Comparison of ENCODE assay signal across 1 cellular context in the genomic region with DNA sequence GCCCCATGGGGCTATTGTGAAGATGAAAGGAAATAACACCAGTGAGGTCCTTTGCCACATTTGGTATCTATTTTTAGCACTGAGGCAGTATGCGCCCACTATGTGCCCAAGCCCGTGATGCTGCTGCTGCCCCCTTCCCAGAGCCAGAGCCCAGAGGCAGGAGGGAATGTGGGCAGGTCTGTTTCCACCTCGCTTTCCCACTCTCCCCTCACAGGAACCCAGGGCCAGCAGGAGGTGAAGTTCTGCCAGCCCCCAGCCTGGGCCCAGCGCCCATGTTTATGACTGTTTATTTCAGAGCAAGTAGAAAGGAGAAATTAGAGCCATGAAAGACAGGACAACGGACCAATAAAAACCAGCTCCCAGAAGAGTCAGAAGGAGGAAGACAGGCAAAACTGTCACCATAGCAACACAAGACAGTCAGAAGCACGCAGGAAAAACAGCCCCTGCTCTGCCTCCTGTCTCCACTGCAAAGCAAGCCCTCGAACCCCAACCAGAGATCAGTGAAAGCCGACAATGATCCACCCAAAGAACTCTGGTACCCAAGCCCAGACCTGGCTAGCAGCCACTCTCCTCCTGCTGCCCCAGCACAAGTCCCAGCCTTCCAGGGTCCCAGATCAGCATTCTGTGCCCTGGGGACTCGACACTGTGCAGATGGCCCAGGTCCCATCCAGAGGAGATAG.
TF ChIP-seq lines count a peak whose summit lies in the region.

No MANE protein-coding gene starts in this region.

TF ChIP-seq in K562, 482 proteins besides CTCF, POLR2A, EP300 and RAD21 (continued from another document):
- TF ChIP-seq, protein P1, sequence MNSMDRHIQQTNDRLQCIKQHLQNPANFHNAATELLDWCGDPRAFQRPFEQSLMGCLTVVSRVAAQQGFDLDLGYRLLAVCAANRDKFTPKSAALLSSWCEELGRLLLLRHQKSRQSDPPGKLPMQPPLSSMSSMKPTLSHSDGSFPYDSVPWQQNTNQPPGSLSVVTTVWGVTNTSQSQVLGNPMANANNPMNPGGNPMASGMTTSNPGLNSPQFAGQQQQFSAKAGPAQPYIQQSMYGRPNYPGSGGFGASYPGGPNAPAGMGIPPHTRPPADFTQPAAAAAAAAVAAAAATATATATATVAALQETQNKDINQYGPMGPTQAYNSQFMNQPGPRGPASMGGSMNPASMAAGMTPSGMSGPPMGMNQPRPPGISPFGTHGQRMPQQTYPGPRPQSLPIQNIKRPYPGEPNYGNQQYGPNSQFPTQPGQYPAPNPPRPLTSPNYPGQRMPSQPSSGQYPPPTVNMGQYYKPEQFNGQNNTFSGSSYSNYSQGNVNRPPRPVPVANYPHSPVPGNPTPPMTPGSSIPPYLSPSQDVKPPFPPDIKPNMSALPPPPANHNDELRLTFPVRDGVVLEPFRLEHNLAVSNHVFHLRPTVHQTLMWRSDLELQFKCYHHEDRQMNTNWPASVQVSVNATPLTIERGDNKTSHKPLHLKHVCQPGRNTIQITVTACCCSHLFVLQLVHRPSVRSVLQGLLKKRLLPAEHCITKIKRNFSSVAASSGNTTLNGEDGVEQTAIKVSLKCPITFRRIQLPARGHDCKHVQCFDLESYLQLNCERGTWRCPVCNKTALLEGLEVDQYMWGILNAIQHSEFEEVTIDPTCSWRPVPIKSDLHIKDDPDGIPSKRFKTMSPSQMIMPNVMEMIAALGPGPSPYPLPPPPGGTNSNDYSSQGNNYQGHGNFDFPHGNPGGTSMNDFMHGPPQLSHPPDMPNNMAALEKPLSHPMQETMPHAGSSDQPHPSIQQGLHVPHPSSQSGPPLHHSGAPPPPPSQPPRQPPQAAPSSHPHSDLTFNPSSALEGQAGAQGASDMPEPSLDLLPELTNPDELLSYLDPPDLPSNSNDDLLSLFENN (IDR thresholded peaks at IDR 0.05; ENCODE audit: low read depth in 2 of 2, low read length in 2 of 2), result no peak
- TF ChIP-seq CBX8 (IDR thresholded peaks at IDR 0.05; ENCODE audit: borderline replicate concordance, extremely low read depth, low read depth, low read length, poor library complexity, severe bottlenecking) (no peak), NFATC3 (IDR thresholded peaks at IDR 0.05) (no peak), RFX1 (IDR thresholded peaks at IDR 0.05) (peak; percentile 86), MEIS2 (IDR thresholded peaks at IDR 0.05; ENCODE audit: partially characterized antibody) (no peak), KAT7 (CRISPR knock-in tag; IDR thresholded peaks at IDR 0.05; ENCODE audit: borderline replicate concordance) (0 out of 2 replicates have a peak, but pooled peaks have one; percentile 60), GABPB1 (CRISPR knock-in tag; IDR thresholded peaks at IDR 0.05) (peak; percentile 57; the same call in 1 of the 2 replicates), SP1 (CRISPR knock-in tag; IDR thresholded peaks at IDR 0.05) (0 out of 2 replicates have a peak, but pooled peaks have one; percentile 9), GABPA (tag; conservative IDR thresholded peaks at IDR 0.05; ENCODE audit: low read depth) (0 out of 2 replicates have a peak, but pooled peaks have one; percentile 7)
- TF ChIP-seq, protein P2, sequence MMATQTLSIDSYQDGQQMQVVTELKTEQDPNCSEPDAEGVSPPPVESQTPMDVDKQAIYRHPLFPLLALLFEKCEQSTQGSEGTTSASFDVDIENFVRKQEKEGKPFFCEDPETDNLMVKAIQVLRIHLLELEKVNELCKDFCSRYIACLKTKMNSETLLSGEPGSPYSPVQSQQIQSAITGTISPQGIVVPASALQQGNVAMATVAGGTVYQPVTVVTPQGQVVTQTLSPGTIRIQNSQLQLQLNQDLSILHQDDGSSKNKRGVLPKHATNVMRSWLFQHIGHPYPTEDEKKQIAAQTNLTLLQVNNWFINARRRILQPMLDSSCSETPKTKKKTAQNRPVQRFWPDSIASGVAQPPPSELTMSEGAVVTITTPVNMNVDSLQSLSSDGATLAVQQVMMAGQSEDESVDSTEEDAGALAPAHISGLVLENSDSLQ (IDR thresholded peaks at IDR 0.05), result peak; percentile 90
- TF ChIP-seq, protein P3, sequence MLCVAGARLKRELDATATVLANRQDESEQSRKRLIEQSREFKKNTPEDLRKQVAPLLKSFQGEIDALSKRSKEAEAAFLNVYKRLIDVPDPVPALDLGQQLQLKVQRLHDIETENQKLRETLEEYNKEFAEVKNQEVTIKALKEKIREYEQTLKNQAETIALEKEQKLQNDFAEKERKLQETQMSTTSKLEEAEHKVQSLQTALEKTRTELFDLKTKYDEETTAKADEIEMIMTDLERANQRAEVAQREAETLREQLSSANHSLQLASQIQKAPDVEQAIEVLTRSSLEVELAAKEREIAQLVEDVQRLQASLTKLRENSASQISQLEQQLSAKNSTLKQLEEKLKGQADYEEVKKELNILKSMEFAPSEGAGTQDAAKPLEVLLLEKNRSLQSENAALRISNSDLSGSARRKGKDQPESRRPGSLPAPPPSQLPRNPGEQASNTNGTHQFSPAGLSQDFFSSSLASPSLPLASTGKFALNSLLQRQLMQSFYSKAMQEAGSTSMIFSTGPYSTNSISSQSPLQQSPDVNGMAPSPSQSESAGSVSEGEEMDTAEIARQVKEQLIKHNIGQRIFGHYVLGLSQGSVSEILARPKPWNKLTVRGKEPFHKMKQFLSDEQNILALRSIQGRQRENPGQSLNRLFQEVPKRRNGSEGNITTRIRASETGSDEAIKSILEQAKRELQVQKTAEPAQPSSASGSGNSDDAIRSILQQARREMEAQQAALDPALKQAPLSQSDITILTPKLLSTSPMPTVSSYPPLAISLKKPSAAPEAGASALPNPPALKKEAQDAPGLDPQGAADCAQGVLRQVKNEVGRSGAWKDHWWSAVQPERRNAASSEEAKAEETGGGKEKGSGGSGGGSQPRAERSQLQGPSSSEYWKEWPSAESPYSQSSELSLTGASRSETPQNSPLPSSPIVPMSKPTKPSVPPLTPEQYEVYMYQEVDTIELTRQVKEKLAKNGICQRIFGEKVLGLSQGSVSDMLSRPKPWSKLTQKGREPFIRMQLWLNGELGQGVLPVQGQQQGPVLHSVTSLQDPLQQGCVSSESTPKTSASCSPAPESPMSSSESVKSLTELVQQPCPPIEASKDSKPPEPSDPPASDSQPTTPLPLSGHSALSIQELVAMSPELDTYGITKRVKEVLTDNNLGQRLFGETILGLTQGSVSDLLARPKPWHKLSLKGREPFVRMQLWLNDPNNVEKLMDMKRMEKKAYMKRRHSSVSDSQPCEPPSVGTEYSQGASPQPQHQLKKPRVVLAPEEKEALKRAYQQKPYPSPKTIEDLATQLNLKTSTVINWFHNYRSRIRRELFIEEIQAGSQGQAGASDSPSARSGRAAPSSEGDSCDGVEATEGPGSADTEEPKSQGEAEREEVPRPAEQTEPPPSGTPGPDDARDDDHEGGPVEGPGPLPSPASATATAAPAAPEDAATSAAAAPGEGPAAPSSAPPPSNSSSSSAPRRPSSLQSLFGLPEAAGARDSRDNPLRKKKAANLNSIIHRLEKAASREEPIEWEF (CRISPR knock-in tag; IDR thresholded peaks at IDR 0.05), result no peak
- TF ChIP-seq, protein P4, sequence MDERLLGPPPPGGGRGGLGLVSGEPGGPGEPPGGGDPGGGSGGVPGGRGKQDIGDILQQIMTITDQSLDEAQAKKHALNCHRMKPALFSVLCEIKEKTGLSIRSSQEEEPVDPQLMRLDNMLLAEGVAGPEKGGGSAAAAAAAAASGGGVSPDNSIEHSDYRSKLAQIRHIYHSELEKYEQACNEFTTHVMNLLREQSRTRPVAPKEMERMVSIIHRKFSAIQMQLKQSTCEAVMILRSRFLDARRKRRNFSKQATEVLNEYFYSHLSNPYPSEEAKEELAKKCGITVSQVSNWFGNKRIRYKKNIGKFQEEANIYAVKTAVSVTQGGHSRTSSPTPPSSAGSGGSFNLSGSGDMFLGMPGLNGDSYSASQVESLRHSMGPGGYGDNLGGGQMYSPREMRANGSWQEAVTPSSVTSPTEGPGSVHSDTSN (CRISPR knock-in tag; IDR thresholded peaks at IDR 0.05; ENCODE audit: low read depth), result no peak
- TF ChIP-seq, protein P4 (tag; conservative IDR thresholded peaks at IDR 0.05; ENCODE audit: low read depth), result peak; percentile 74
